18 cellular contexts compared by ENCODE assay signal in the genomic region with DNA sequence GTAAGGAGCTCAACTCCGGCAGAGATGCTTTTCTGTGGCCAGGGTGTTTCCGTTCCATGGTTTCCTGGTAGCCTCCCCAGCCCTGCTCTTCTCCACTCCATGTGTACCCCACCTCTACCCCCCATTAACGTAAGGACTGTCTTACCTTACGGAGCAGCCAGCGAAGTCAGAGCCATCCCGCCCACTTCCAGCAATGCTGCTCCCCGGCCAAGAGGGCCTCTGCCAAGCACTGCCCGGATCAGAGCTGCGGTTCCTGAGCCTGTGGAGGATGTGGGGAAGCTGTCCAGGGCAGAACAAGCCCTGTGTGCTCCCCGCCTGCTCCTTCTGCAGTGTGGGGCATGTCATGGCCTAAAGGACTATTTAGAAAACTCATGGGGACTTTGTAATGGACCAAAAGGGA.
DNase-seq lines count a peak whose midpoint lies in the region; ATAC-seq and TF ChIP-seq lines count a peak whose summit lies in the region.
"Had no signal": no experiment of that assay in that cellular context is flagged by ENCODE, and none has a peak within 500 bp of the region (broad histone marks: within the 10 kb centered on the region; RNA-seq: fewer than 3 reads in every experiment).

No MANE protein-coding gene starts in this region.

- peaks cover 18% of the 10 kb centered on the region for H3K27me3 Mint-ChIP-seq in activated naive CD8-positive, alpha-beta T cell treated with anti-CD3 and anti-CD28 coated beads, Interleukin-2, amount 10 ng/mL, durations not matched to agents 7 days and 5 days
- H3K27me3 Mint-ChIP-seq in activated naive CD8-positive, alpha-beta T cell treated with anti-CD3 and anti-CD28 coated beads for 36 hours: no peaks in the 10 kb centered on the region
- H3K27me3 Mint-ChIP-seq in nephron progenitor cell (ENCODE audit: low read depth, poor library complexity): peaks cover 10% of the 10 kb centered on the region

- DNase-seq in activated naive CD8-positive, alpha-beta T cell treated with anti-CD3 and anti-CD28 coated beads, Interleukin-2, amount 10 ng/mL, durations not matched to agents 7 days and 5 days: peak; percentile 20
- no peak for DNase-seq in activated naive CD8-positive, alpha-beta T cell treated with anti-CD3 and anti-CD28 coated beads for 36 hours
- DNase-seq in RWPE2 (ENCODE audit: low spot score) (peak; percentile 36), nephron progenitor cell (no peak), upper lobe of right lung (peak; percentile 23)
- no peak for DNase-seq in NK-92 treated with Interleukin-12 subunit alpha and Interleukin-12 subunit beta, amount 100 ng/mL, for 24 hours (lab: John Stamatoyannopoulos, UW)
- DNase-seq in activated CD4-positive, alpha-beta T cell treated with anti-CD3 and anti-CD28 coated beads for 1 hour: no peak
- DNase-seq: 8988T; CD8-positive, alpha-beta T cell; COR-L47; DMS153; DMS79 treated with DMSO at 0.1 percent for 48 hours; EL; HCEC 1CT had no signal

- no peaks in the 10 kb centered on the region for H3K36me3 Mint-ChIP-seq in activated naive CD8-positive, alpha-beta T cell treated with anti-CD3 and anti-CD28 coated beads, Interleukin-2, amount 10 ng/mL, durations not matched to agents 7 days and 5 days
- no peaks in the 10 kb centered on the region for H3K36me3 Mint-ChIP-seq in activated naive CD8-positive, alpha-beta T cell treated with anti-CD3 and anti-CD28 coated beads for 36 hours
- H3K36me3 Mint-ChIP-seq in nephron progenitor cell (ENCODE audit: low read depth): no peaks in the 10 kb centered on the region
- H3K36me3 Mint-ChIP-seq: CD14-positive monocyte; CD8-positive, alpha-beta T cell had no signal

- H3K4me1 ChIP-seq in RWPE2 (ENCODE audit: insufficient read depth, poor library complexity, severe bottlenecking): no peaks in the 10 kb centered on the region
- peaks cover 7% of the 10 kb centered on the region for H3K4me1 ChIP-seq in upper lobe of right lung

- no peak overlapping the region for H3K4me3 ChIP-seq in RWPE2 (ENCODE audit: severe bottlenecking)
- no peak overlapping the region for H3K4me3 ChIP-seq in upper lobe of right lung
- H3K4me3 ChIP-seq: K562 had no signal

- TF ChIP-seq CTCF in RWPE2 (IDR thresholded peaks at IDR 0.05; ENCODE audit: poor library complexity, severe bottlenecking) (no peak), nephron progenitor cell (IDR thresholded peaks at IDR 0.05) (no peak), upper lobe of right lung (IDR thresholded peaks at IDR 0.05) (no peak)

- no peaks in the 10 kb centered on the region for H3K9me3 Mint-ChIP-seq in activated naive CD8-positive, alpha-beta T cell treated with anti-CD3 and anti-CD28 coated beads, Interleukin-2, amount 10 ng/mL, durations not matched to agents 7 days and 5 days
- H3K9me3 Mint-ChIP-seq in activated naive CD8-positive, alpha-beta T cell treated with anti-CD3 and anti-CD28 coated beads for 36 hours: no peaks in the 10 kb centered on the region
- H3K9me3 Mint-ChIP-seq in nephron progenitor cell: no peaks in the 10 kb centered on the region
- H3K9me3 Mint-ChIP-seq: CD14-positive monocyte; CD8-positive, alpha-beta T cell had no signal

- no peaks in the 10 kb centered on the region for H3K9me3 ChIP-seq in RWPE2 (ENCODE audit: severe bottlenecking)
- H3K9me3 ChIP-seq in upper lobe of right lung: no peaks in the 10 kb centered on the region

- H3K27ac Mint-ChIP-seq in activated naive CD8-positive, alpha-beta T cell treated with anti-CD3 and anti-CD28 coated beads, Interleukin-2, amount 10 ng/mL, durations not matched to agents 7 days and 5 days: no peak overlapping the region
- no peak overlapping the region for H3K27ac Mint-ChIP-seq in activated naive CD8-positive, alpha-beta T cell treated with anti-CD3 and anti-CD28 coated beads for 36 hours
- H3K27ac Mint-ChIP-seq in nephron progenitor cell: peak overlapping the region; percentile 12
- H3K27ac Mint-ChIP-seq: CD8-positive, alpha-beta T cell had no signal

- intact Hi-C loops in upper lobe of right lung (cut with DNase I): no loop called here

- H3K36me3 ChIP-seq in RWPE2 (ENCODE audit: low read depth) (no peaks in the 10 kb centered on the region), upper lobe of right lung (no peaks in the 10 kb centered on the region)

- no peak for ATAC-seq in activated naive CD8-positive, alpha-beta T cell treated with anti-CD3 and anti-CD28 coated beads, Interleukin-2, amount 10 ng/mL, durations not matched to agents 7 days and 5 days (ENCODE audit: low read depth)
- no peak for ATAC-seq in RWPE2 (ENCODE audit: low read depth)
- no peak for ATAC-seq in upper lobe of right lung
- no peak for ATAC-seq in HG02571 (IDR thresholded peaks at IDR 0.05; ENCODE audit: unreplicated experiment)
- ATAC-seq: CD8-positive, alpha-beta T cell; HepG2; K562 had no signal

- no peaks in the 10 kb centered on the region for H3K27me3 ChIP-seq in RWPE2 (ENCODE audit: insufficient read depth, poor library complexity, severe bottlenecking)
- H3K27me3 ChIP-seq in upper lobe of right lung: no peaks in the 10 kb centered on the region

- H3K4me1 Mint-ChIP-seq in activated naive CD8-positive, alpha-beta T cell treated with anti-CD3 and anti-CD28 coated beads, Interleukin-2, amount 10 ng/mL, durations not matched to agents 7 days and 5 days: peaks cover 6% of the 10 kb centered on the region
- no peaks in the 10 kb centered on the region for H3K4me1 Mint-ChIP-seq in activated naive CD8-positive, alpha-beta T cell treated with anti-CD3 and anti-CD28 coated beads for 36 hours
- peaks cover 38% of the 10 kb centered on the region for H3K4me1 Mint-ChIP-seq in nephron progenitor cell
- H3K4me1 Mint-ChIP-seq: CD14-positive monocyte had no signal

- no peak overlapping the region for H3K27ac ChIP-seq in RWPE2 (ENCODE audit: poor library complexity, severe bottlenecking)
- no peak overlapping the region for H3K27ac ChIP-seq in upper lobe of right lung

- POLR2A ChIA-PET in activated naive CD8-positive, alpha-beta T cell treated with anti-CD3 and anti-CD28 coated beads, Interleukin-2, amount 10 ng/mL, durations not matched to agents 7 days and 5 days (lab: Charles Lee): no interaction called here

- no peak overlapping the region for H3K4me3 Mint-ChIP-seq in activated naive CD8-positive, alpha-beta T cell treated with anti-CD3 and anti-CD28 coated beads, Interleukin-2, amount 10 ng/mL, durations not matched to agents 7 days and 5 days
- H3K4me3 Mint-ChIP-seq in activated naive CD8-positive, alpha-beta T cell treated with anti-CD3 and anti-CD28 coated beads for 36 hours: no peak overlapping the region
- no peak overlapping the region for H3K4me3 Mint-ChIP-seq in nephron progenitor cell
- H3K4me3 Mint-ChIP-seq: CD14-positive monocyte; CD8-positive, alpha-beta T cell had no signal

Comparison
In these comparisons a context has a peak if more than half of its experiments do, and no peak if none do; other contexts are left out.
1. DNase-seq: peak in activated naive CD8-positive, alpha-beta T cell treated with anti-CD3 and anti-CD28 coated beads, Interleukin-2, amount 10 ng/mL, durations not matched to agents 7 days and 5 days (single experiment), RWPE2 (single experiment) and upper lobe of right lung (single experiment); none in activated naive CD8-positive, alpha-beta T cell treated with anti-CD3 and anti-CD28 coated beads for 36 hours (single experiment), nephron progenitor cell (single experiment), NK-92 treated with Interleukin-12 subunit alpha and Interleukin-12 subunit beta, amount 100 ng/mL, for 24 hours (single experiment) and activated CD4-positive, alpha-beta T cell treated with anti-CD3 and anti-CD28 coated beads for 1 hour (single experiment).